Comparison of ENCODE assay signal across 13 cellular contexts in genomic region chr2:2324565-2325101, GRCh38. TPM values are rescaled to one million over a fixed set of nuclear protein-coding genes. Genes with fewer than 3 reads are reported as not detected.
DNase-seq lines count a peak whose midpoint lies in the region; ATAC-seq, FAIRE-seq and TF ChIP-seq lines count a peak whose summit lies in the region.
"Had no signal": no experiment of that assay in that cellular context is flagged by ENCODE, and none has a peak within 500 bp of the region (broad histone marks: within the 10 kb centered on the region; RNA-seq: fewer than 3 reads in every experiment).

No MANE protein-coding gene starts in this region.

- H3K27me3 ChIP-seq in bronchial epithelial cell (ENCODE audit: control insufficient read depth, insufficient read depth, low read length): no peaks in the 10 kb centered on the region

- FAIRE-seq in bronchial epithelial cell (lab: Jason Lieb, UNC): peak; percentile 7
- FAIRE-seq in D721Med (lab: Jason Lieb, UNC): no peak

- H3K4me3 ChIP-seq in bronchial epithelial cell (ENCODE audit: low read depth, low read length): no peak overlapping the region
- H3K4me3 ChIP-seq: spleen had no signal

- DNase-seq in NCI-H1436 (lab: John Stamatoyannopoulos, UW): peak; percentile 41
- DNase-seq in NCI-H345 treated with DMSO at 0.1 percent for 48 hours (lab: John Stamatoyannopoulos, UW; ENCODE audit: unreplicated experiment): peak; percentile 94
- DNase-seq in bronchial epithelial cell (ENCODE audit: low read depth): no peak
- DNase-seq in occipital lobe (lab: John Stamatoyannopoulos, UW): peak; percentile 40
- DNase-seq in NCI-H1105 (lab: John Stamatoyannopoulos, UW): no peak
- no peak for DNase-seq in SKM-1 treated with dmso at 0.1 percent for 144 hours (lab: John Stamatoyannopoulos, UW; ENCODE audit: unreplicated experiment)
- no peak for DNase-seq in D721Med (ENCODE audit: insufficient read length, low spot score)
- DNase-seq: activated B cell treated with CpG ODN at 0.5 μM for 24 hours; activated T-cell treated with anti-CD3 and anti-CD28 coated beads, Interleukin-2, amount 50 U/mL, for 1 hour; aorta; CD8-positive, alpha-beta T cell; spleen had no signal

- no peaks in the 10 kb centered on the region for H3K36me3 ChIP-seq in bronchial epithelial cell (ENCODE audit: control insufficient read depth, insufficient read depth, low read length)
- H3K36me3 ChIP-seq: spleen had no signal

- TF ChIP-seq CTCF in bronchial epithelial cell (IDR thresholded peaks at IDR 0.05; ENCODE audit: insufficient read depth, low read length, severe bottlenecking) (no peak), D721Med (IDR thresholded peaks at IDR 0.05; ENCODE audit: insufficient read depth, missing control alignments) (no peak)

- no peak for ATAC-seq in GM19452 (IDR thresholded peaks at IDR 0.05; ENCODE audit: unreplicated experiment)
- ATAC-seq: CD8-positive, alpha-beta T cell had no signal

RNA-seq across cellular contexts. Expression of gene MYT1L, which starts 6.4 kb away (rescaled TPM):
- total RNA-seq in bronchial epithelial cell: 0.26 TPM in 1 of 2 replicates, not detected in the other
- total RNA-seq in occipital lobe: 425 TPM
- total RNA-seq: activated B cell treated with CpG ODN at 0.5 μM for 24 hours; CD8-positive, alpha-beta T cell had no signal

Comparison
In these comparisons a context has a peak if more than half of its experiments do, and no peak if none do; other contexts are left out.
1. DNase-seq: peak in NCI-H1436 (single experiment), NCI-H345 treated with DMSO at 0.1 percent for 48 hours (single experiment) and occipital lobe (single experiment); none in bronchial epithelial cell (single experiment), NCI-H1105 (single experiment), SKM-1 treated with dmso at 0.1 percent for 144 hours (single experiment) and D721Med (single experiment).
2. RNA of gene MYT1L, which starts 6.4 kb away (total RNA-seq): 425 TPM in occipital lobe (single experiment); 0.26 TPM in bronchial epithelial cell; every median in the first group is over 100 times any median in the second.